ENCODE assay signal across 11 cellular contexts in the genomic region with DNA sequence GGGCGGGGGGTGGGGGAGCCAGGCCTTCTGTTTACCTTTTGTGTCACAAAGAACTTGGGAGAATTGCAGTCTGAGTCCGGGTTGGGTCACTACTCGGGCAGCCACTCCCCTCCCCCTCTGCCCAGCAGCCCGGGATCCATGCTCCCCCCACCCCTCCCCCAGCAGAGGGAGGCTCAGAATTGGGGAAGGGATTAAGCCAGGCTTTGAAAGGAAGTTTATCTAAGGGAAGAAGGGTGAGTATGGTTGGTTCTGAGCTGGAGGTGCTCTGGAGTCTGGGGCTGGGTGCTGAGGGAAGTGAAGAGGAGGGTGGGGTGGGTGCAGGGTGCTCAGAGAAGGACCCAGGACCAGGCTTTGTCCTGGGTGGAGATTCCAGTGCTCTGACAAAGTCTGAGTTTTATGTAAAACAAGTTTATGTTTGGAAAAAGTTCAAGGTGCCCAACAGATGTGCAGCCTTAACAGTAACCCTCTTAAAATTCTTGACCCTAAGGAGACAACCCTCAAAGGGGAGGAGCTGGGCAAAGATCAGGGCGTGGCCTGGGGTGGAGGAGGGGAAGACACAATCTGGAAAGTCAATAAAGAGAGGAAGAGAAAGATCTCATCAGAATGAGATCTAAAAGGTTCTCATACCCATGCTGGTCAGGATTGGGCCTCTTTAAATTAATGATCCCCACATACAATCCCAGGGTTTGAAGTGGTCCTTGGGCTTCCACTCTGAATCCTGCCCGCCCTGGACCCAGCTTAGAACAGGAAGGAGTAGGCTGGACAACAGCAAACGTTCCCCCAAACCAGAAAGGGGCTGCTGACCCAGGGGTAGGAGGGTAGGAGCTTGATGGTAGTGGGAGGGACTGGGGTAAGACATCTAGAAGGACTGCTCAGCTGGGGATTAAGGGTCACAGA. TPM values are rescaled to one million over a fixed set of nuclear protein-coding genes. Genes with fewer than 3 reads are reported as not detected.
DNase-seq lines count a peak whose midpoint lies in the region; ATAC-seq and TF ChIP-seq lines count a peak whose summit lies in the region.
"Had no signal": no experiment of that assay in that cellular context is flagged by ENCODE, and none has a peak within 500 bp of the region (broad histone marks: within the 10 kb centered on the region; RNA-seq: fewer than 3 reads in every experiment).

No MANE protein-coding gene starts in this region.

- DNase-seq in ELF-1 (ENCODE audit: low read depth, low spot score) (peak; percentile 72), NCI-H82 treated with DMSO at 0.1 percent for 48 hours (lab: John Stamatoyannopoulos, UW; ENCODE audit: unreplicated experiment) (peak; percentile 99), trophoblast cell (no peak), SKM-1 treated with dmso at 0.1 percent for 144 hours (lab: John Stamatoyannopoulos, UW; ENCODE audit: unreplicated experiment) (no peak), erythroblast (lab: John Stamatoyannopoulos, UW) (no peak)
- DNase-seq in effector memory CD8-positive, alpha-beta T cell = no peak
- DNase-seq in activated naive CD4-positive, alpha-beta T cell treated with anti-CD3 and anti-CD28 coated beads, Interleukin-2, amount 50 U/mL, for 16 hours = no peak
- DNase-seq: activated B cell treated with CpG ODN at 0.5 μM for 24 hours, adrenal gland, NCI-H226 had no signal

- H2BK12ac ChIP-seq in trophoblast cell (ENCODE audit: low read length) = no peak overlapping the region

- H4K91ac ChIP-seq in trophoblast cell (ENCODE audit: low read depth, low read length) = no peak overlapping the region

- no peak overlapping the region for H2BK120ac ChIP-seq in trophoblast cell (ENCODE audit: insufficient read depth, low read length, poor library complexity)

- peaks cover 15% of the 10 kb centered on the region for H3K36me3 Mint-ChIP-seq in effector memory CD8-positive, alpha-beta T cell (ENCODE audit: insufficient read depth)

- H2AK5ac ChIP-seq in trophoblast cell (ENCODE audit: low read length) = no peak overlapping the region

- TF ChIP-seq POLR2A in erythroblast (IDR thresholded peaks at IDR 0.05; ENCODE audit: low read length) = no peak

- no peak overlapping the region for H3K23ac ChIP-seq in trophoblast cell (ENCODE audit: low read length)

- H3K4me1 ChIP-seq in trophoblast cell (ENCODE audit: control insufficient read depth in 1 of 2, insufficient read depth in 2 of 2, low read length in 2 of 2) = peaks cover 24 to 35% of the 10 kb centered on the region in 2 experiments

- ATAC-seq in effector memory CD8-positive, alpha-beta T cell (replicated peaks) = no peak
- no peak for ATAC-seq in GM19035 (IDR thresholded peaks at IDR 0.05; ENCODE audit: unreplicated experiment)

- H3K27me3 ChIP-seq in trophoblast cell (ENCODE audit: insufficient read depth, low read length) = no peaks in the 10 kb centered on the region
- H3K27me3 ChIP-seq: adrenal gland had no signal

- no peak overlapping the region for H3K4me2 ChIP-seq in trophoblast cell (ENCODE audit: low read length)

- H3K9me3 ChIP-seq in trophoblast cell (ENCODE audit: insufficient read depth, low read depth, low read length) = no peaks in the 10 kb centered on the region
- H3K9me3 ChIP-seq: adrenal gland had no signal

- no peak overlapping the region for H2AFZ ChIP-seq in trophoblast cell (ENCODE audit: insufficient read depth, low read length, poor library complexity)

- H3K36me3 ChIP-seq in trophoblast cell (ENCODE audit: control insufficient read depth in 1 of 2, insufficient read depth in 2 of 2, low read length in 2 of 2) = no peaks in the 10 kb centered on the region
- H3K36me3 ChIP-seq: adrenal gland had no signal

- no peak overlapping the region for H4K12ac ChIP-seq in trophoblast cell (ENCODE audit: low read depth, low read length)

- H3K27ac ChIP-seq in trophoblast cell (ENCODE audit: low read depth, low read length) = no peak overlapping the region

- no peak overlapping the region for H3K18ac ChIP-seq in trophoblast cell (ENCODE audit: low read length)

- H3K14ac ChIP-seq in trophoblast cell (ENCODE audit: low read length) = peak overlapping the region; percentile 18

- H3K27ac Mint-ChIP-seq in effector memory CD8-positive, alpha-beta T cell = peak overlapping the region; percentile 14 to 24
- H3K27ac Mint-ChIP-seq: activated B cell treated with CpG ODN at 0.5 μM for 24 hours had no signal

- H3K4me1 Mint-ChIP-seq in effector memory CD8-positive, alpha-beta T cell (ENCODE audit: low read depth in 2 of 2) = peaks cover 14 to 21% of the 10 kb centered on the region in 2 donors

- no peak overlapping the region for H3K4ac ChIP-seq in trophoblast cell (ENCODE audit: low read depth, low read length)

- H3K4me3 ChIP-seq in trophoblast cell (ENCODE audit: low read depth, low read length) = no peak overlapping the region
- H3K4me3 ChIP-seq: adrenal gland had no signal

- peaks cover 2% of the 10 kb centered on the region for H3K79me2 ChIP-seq in trophoblast cell (ENCODE audit: control insufficient read depth, insufficient read depth, low read length, poor library complexity)

- no peaks in the 10 kb centered on the region for H3K9me3 Mint-ChIP-seq in effector memory CD8-positive, alpha-beta T cell
- H3K9me3 Mint-ChIP-seq: activated B cell treated with CpG ODN at 0.5 μM for 24 hours had no signal

- H2BK5ac ChIP-seq in trophoblast cell (ENCODE audit: low read depth, low read length, poor library complexity) = peak overlapping the region; percentile 18

- no peak overlapping the region for H3K4me3 Mint-ChIP-seq in effector memory CD8-positive, alpha-beta T cell
- H3K4me3 Mint-ChIP-seq: activated B cell treated with CpG ODN at 0.5 μM for 24 hours had no signal

- no peaks in the 10 kb centered on the region for H3K27me3 Mint-ChIP-seq in effector memory CD8-positive, alpha-beta T cell
- H3K27me3 Mint-ChIP-seq: activated B cell treated with CpG ODN at 0.5 μM for 24 hours had no signal

- WGBS in trophoblast cell (ENCODE audit: extremely low coverage, insufficient coverage, insufficient read length) = no CpG with 5 or more reads among the region's 7 CpGs

- H4K8ac ChIP-seq in trophoblast cell (ENCODE audit: low read depth, low read length) = no peak overlapping the region

- peaks cover 6% of the 10 kb centered on the region for H3K79me1 ChIP-seq in trophoblast cell (ENCODE audit: low read length)

- H3K9ac ChIP-seq in trophoblast cell (ENCODE audit: low read length) = no peak overlapping the region

RNA-seq across cellular contexts. Expression of gene FOXP4, which starts 32.8 kb away (rescaled TPM):
- polyA plus RNA-seq in trophoblast cell (2013) = 14.4 TPM in 2 replicates

RNA-seq across cellular contexts. Expression of gene MDFI, which starts 59.3 kb away (rescaled TPM):
- polyA plus RNA-seq in trophoblast cell (2013) = 206 and 208 TPM in 2 replicates

Comparison
In these comparisons a context has a peak if more than half of its experiments do, and no peak if none do; other contexts are left out.
1. DNase-seq: peak in ELF-1 (single experiment) and NCI-H82 treated with DMSO at 0.1 percent for 48 hours (single experiment); none in effector memory CD8-positive, alpha-beta T cell (0 of 3), trophoblast cell (0 of 2), SKM-1 treated with dmso at 0.1 percent for 144 hours (single experiment), activated naive CD4-positive, alpha-beta T cell treated with anti-CD3 and anti-CD28 coated beads, Interleukin-2, amount 50 U/mL, for 16 hours (single experiment) and erythroblast (0 of 2).